In the genomic region with DNA sequence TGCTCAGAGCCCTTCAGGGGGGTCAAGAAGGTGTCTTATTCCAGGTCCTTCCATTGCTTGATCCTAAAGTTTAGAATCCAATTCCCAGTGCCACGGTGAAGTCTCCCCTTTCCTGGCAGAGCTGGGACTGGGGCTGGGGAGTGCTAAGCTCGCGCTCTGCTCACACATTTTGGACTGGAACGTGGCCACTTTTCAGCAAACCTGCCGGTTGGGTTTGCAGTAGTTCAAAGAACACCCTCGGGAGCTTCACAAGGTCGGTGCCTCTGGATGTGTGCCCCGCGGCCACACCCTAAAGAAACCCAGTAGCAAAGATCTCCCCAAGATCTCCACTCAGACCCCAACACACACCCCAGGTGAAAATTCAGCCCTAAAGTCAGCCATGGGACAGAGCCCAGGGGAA, we compare ENCODE assay signal across 27 cellular contexts. TPM values are rescaled to one million over a fixed set of nuclear protein-coding genes. Genes with fewer than 3 reads are reported as not detected.
DNase-seq lines count a peak whose midpoint lies in the region; ATAC-seq and TF ChIP-seq lines count a peak whose summit lies in the region.
"Had no signal": no experiment of that assay in that cellular context is flagged by ENCODE, and none has a peak within 500 bp of the region (broad histone marks: within the 10 kb centered on the region; RNA-seq: fewer than 3 reads in every experiment).

A gene with protein sequence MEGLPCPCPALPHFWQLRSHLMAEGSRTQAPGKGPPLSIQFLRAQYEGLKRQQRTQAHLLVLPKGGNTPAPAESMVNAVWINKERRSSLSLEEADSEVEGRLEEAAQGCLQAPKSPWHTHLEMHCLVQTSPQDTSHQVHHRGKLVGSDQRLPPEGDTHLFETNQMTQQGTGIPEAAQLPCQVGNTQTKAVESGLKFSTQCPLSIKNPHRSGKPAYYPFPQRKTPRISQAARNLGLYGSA (minus strand): TSS at position 129 of the 400 bp plus-strand sequence. CDS start 580 bp downstream, outside the sequence.

- H3K9me3 ChIP-seq in breast epithelium, result no peaks in the 10 kb centered on the region
- H3K9me3 ChIP-seq: HAP-1 had no signal

- peak within 1 kb of the TSS; percentile 64 to 84 for H3K27ac ChIP-seq in breast epithelium
- H3K27ac ChIP-seq: cardiac muscle cell, SK-N-MC, spleen, WERI-Rb-1 had no signal

- BruUV-seq in MCF 10A (replicated peaks; lab: Mats Ljungman, UMichigan), result no TSS peak

- no peaks in the 10 kb centered on the region for H3K27me3 Mint-ChIP-seq in MCF 10A (ENCODE audit: insufficient read depth, unreplicated experiment)
- peaks cover 30% of the 10 kb centered on the region for H3K27me3 Mint-ChIP-seq in nephron progenitor cell (ENCODE audit: low read depth, poor library complexity)
- peaks cover 22% of the 10 kb centered on the region for H3K27me3 Mint-ChIP-seq in activated CD4-positive, alpha-beta T cell treated with anti-CD3 and anti-CD28 coated beads, Interleukin-2, amount 10 ng/mL, durations not matched to agents 24 days and 14 days

- POLR2A ChIA-PET in MCF 10A (lab: Yijun Ruan, JAX), result interaction anchor here (1.1 kb wide), 1 partner anchor 8 kb away, joined by 3 read pairs; no protein-coding TSS in a partner anchor

- H3K9me3 Mint-ChIP-seq in MCF 10A (ENCODE audit: unreplicated experiment) (no peaks in the 10 kb centered on the region), nephron progenitor cell (peaks cover 12% of the 10 kb centered on the region)
- H3K9me3 Mint-ChIP-seq in activated CD4-positive, alpha-beta T cell treated with anti-CD3 and anti-CD28 coated beads, Interleukin-2, amount 10 ng/mL, durations not matched to agents 24 days and 14 days, result peaks cover 3% of the 10 kb centered on the region
- H3K9me3 Mint-ChIP-seq: memory B cell had no signal

- H3K4me3 Mint-ChIP-seq in MCF 10A (ENCODE audit: unreplicated experiment) (no peak within 1 kb of the TSS), nephron progenitor cell (no peak within 1 kb of the TSS)
- no peak within 1 kb of the TSS for H3K4me3 Mint-ChIP-seq in activated CD4-positive, alpha-beta T cell treated with anti-CD3 and anti-CD28 coated beads, Interleukin-2, amount 10 ng/mL, durations not matched to agents 24 days and 14 days
- H3K4me3 Mint-ChIP-seq: memory B cell, nephron had no signal

- H3K27me3 ChIP-seq in breast epithelium, result no peaks in the 10 kb centered on the region

- TF ChIP-seq POLR2A in breast epithelium (IDR thresholded peaks at IDR 0.05), result no peak

- TF ChIP-seq CTCF in breast epithelium (IDR thresholded peaks at IDR 0.05) (no peak), MCF 10A (IDR thresholded peaks at IDR 0.05; ENCODE audit: unreplicated experiment) (no peak), nephron progenitor cell (IDR thresholded peaks at IDR 0.05) (no peak)

- intact Hi-C loops in breast epithelium (cut with DNase I; ENCODE audit: low total_unique reads) (no loop called here), MCF 10A (cut with micrococcal nuclease) (no loop called here)
- intact Hi-C loops in activated CD4-positive, alpha-beta T cell treated with anti-CD3 and anti-CD28 coated beads, Interleukin-2, amount 10 ng/mL, durations not matched to agents 24 days and 14 days (cut with micrococcal nuclease), result no loop called here

- no peak for ATAC-seq in GM19035 (IDR thresholded peaks at IDR 0.05; ENCODE audit: unreplicated experiment)

- H3K4me3 ChIP-seq in breast epithelium, result peak within 1 kb of the TSS in 2 of 3 donors; percentile 40 to 45
- H3K4me3 ChIP-seq: cardiac muscle cell, HAP-1, SK-N-MC, spleen had no signal

- peak; percentile 47 to 74 for DNase-seq in breast epithelium (ENCODE audit: low spot score in 2 of 2)
- no peak for DNase-seq in MCF 10A (ENCODE audit: unreplicated experiment)
- DNase-seq in islet precursor cell, result peak; percentile 29
- no peak for DNase-seq in nephron progenitor cell
- DNase-seq in activated CD4-positive, alpha-beta T cell treated with anti-CD3 and anti-CD28 coated beads for 48 hours, result no peak
- no peak for DNase-seq in activated CD4-positive, alpha-beta T cell treated with anti-CD3 and anti-CD28 coated beads, Interleukin-2, amount 10 ng/mL, durations not matched to agents 24 days and 14 days
- no peak for DNase-seq in stimulated activated naive CD4-positive, alpha-beta T cell (lab: John Stamatoyannopoulos, UW)
- DNase-seq: ACHN; activated CD4-positive, alpha-beta T cell treated with anti-CD3 and anti-CD28 coated beads, Interleukin-2, amount 50 U/mL, for 4 hours; activated gamma-delta T cell treated with Interleukin-2 at 50 U/mL for 16 hours; amniotic stem cell; dermis blood vessel endothelial cell; DND-41; foreskin fibroblast; NCI-H1105; spleen; stimulated activated CD4-positive, alpha-beta T cell treated with anti-CD3 and anti-CD28 coated beads, Interleukin-4, amount 100 ng/mL, for 24 hours; T-helper 2 cell; WERI-Rb-1 had no signal

- CTCF ChIA-PET in MCF 10A (lab: Yijun Ruan, JAX), result interaction anchor here (0.5 to 1.9 kb wide), 3 partner anchors 10 to 181 kb away, joined by 3 to 15 read pairs (median 6); no protein-coding TSS in a partner anchor

- H3K36me3 ChIP-seq in breast epithelium, result no peaks in the 10 kb centered on the region
- H3K36me3 ChIP-seq: cardiac muscle cell, HAP-1, spleen, WERI-Rb-1 had no signal

- H3K4me1 ChIP-seq in breast epithelium, result no peaks in the 10 kb centered on the region
- H3K4me1 ChIP-seq: HAP-1, spleen had no signal

- no peak within 1 kb of the TSS for H3K27ac Mint-ChIP-seq in MCF 10A (ENCODE audit: low read depth, unreplicated experiment)
- peak within 1 kb of the TSS; percentile 49 for H3K27ac Mint-ChIP-seq in nephron progenitor cell
- no peak within 1 kb of the TSS for H3K27ac Mint-ChIP-seq in activated CD4-positive, alpha-beta T cell treated with anti-CD3 and anti-CD28 coated beads, Interleukin-2, amount 10 ng/mL, durations not matched to agents 24 days and 14 days
- H3K27ac Mint-ChIP-seq: memory B cell, nephron had no signal

- H3K4me1 Mint-ChIP-seq in MCF 10A (ENCODE audit: insufficient read depth, unreplicated experiment) (no peaks in the 10 kb centered on the region), nephron progenitor cell (peaks cover 11% of the 10 kb centered on the region)
- no peaks in the 10 kb centered on the region for H3K4me1 Mint-ChIP-seq in activated CD4-positive, alpha-beta T cell treated with anti-CD3 and anti-CD28 coated beads, Interleukin-2, amount 10 ng/mL, durations not matched to agents 24 days and 14 days
- H3K4me1 Mint-ChIP-seq: memory B cell, nephron had no signal

- no peaks in the 10 kb centered on the region for H3K36me3 Mint-ChIP-seq in MCF 10A (ENCODE audit: insufficient read depth, unreplicated experiment)
- no peaks in the 10 kb centered on the region for H3K36me3 Mint-ChIP-seq in nephron progenitor cell (ENCODE audit: low read depth)
- H3K36me3 Mint-ChIP-seq in activated CD4-positive, alpha-beta T cell treated with anti-CD3 and anti-CD28 coated beads, Interleukin-2, amount 10 ng/mL, durations not matched to agents 24 days and 14 days (ENCODE audit: low read depth), result no peaks in the 10 kb centered on the region

RNA-seq across cellular contexts. Expression of the gene that starts here (rescaled TPM):
- total RNA-seq in breast epithelium (10 to 100 TPM in 1 of 3 donors, 1 to 10 TPM in 1, not detected in 1; 7.9 to 10.2 TPM), MCF 10A (2022) (not detected in 2 replicates)
- not detected in 2 replicates for total RNA-seq in activated CD4-positive, alpha-beta T cell treated with anti-CD3 and anti-CD28 coated beads, Interleukin-2, amount 10 ng/mL, durations not matched to agents 24 days and 14 days
- total RNA-seq: cardiac muscle cell, dermis blood vessel endothelial cell, NCI-H460, pulmonary artery endothelial cell, spleen had no signal

Comparison
In these comparisons a context has a peak if more than half of its experiments do, and no peak if none do; other contexts are left out.
1. DNase-seq: peak in breast epithelium (2 of 2) and islet precursor cell (single experiment); none in MCF 10A (single experiment), nephron progenitor cell (single experiment), activated CD4-positive, alpha-beta T cell treated with anti-CD3 and anti-CD28 coated beads for 48 hours (single experiment), activated CD4-positive, alpha-beta T cell treated with anti-CD3 and anti-CD28 coated beads, Interleukin-2, amount 10 ng/mL, durations not matched to agents 24 days and 14 days (single experiment) and stimulated activated naive CD4-positive, alpha-beta T cell (0 of 6).